In genomic region chr5:129554134-129554904, GRCh38 we compare ENCODE assay signal across 16 cellular contexts.
"Had no signal": no experiment of that assay in that cellular context is flagged by ENCODE, and none has a peak within 500 bp of the region (broad histone marks: within the 10 kb centered on the region; RNA-seq: fewer than 3 reads in every experiment).

No MANE protein-coding gene starts in this region.

- H3K27ac ChIP-seq: coronary artery, dorsolateral prefrontal cortex, heart left ventricle, skin epidermis, stomach, thoracic aorta, transverse colon had no signal

- H3K9me3 ChIP-seq: heart left ventricle, stomach, thoracic aorta, transverse colon had no signal

- H3K27me3 ChIP-seq: dorsolateral prefrontal cortex, heart left ventricle, stomach, transverse colon had no signal

- DNase-seq: dorsolateral prefrontal cortex; effector CD8-positive, alpha-beta T cell; heart left ventricle; hippocampal formation; natural killer cell; posterior cingulate gyrus; stimulated activated naive CD4-positive, alpha-beta T cell; stomach; substantia nigra; transverse colon had no signal

- ATAC-seq: esophagus mucosa, heart left ventricle, left lobe of liver, natural killer cell, sciatic nerve had no signal

- H3K36me3 ChIP-seq: heart left ventricle, stomach, thoracic aorta, transverse colon had no signal

- H3K4me3 ChIP-seq: coronary artery, dorsolateral prefrontal cortex, heart left ventricle, skin epidermis, stomach, thoracic aorta, transverse colon had no signal

- H3K4me1 ChIP-seq: heart left ventricle, stomach, transverse colon had no signal
